22 cellular contexts compared by ENCODE assay signal in genomic region chr11:387193-387793, GRCh38. TPM values are rescaled to one million over a fixed set of nuclear protein-coding genes. Genes with fewer than 3 reads are reported as not detected.
A peak's percentile ranks its signal among the peaks of the same experiment; 100 is the strongest.
DNase-seq lines count a peak whose midpoint lies in the region; ATAC-seq, FAIRE-seq and TF ChIP-seq lines count a peak whose summit lies in the region.
"Had no signal": no experiment of that assay in that cellular context is flagged by ENCODE, and none has a peak within 500 bp of the region (broad histone marks: within the 10 kb centered on the region; RNA-seq: fewer than 3 reads in every experiment).

No MANE protein-coding gene starts in this region.

- H3K9me3 Mint-ChIP-seq in HFFc6 = no peaks in the 10 kb centered on the region; the same call in 1 of the 2 replicates
- H3K9me3 Mint-ChIP-seq in natural killer cell = no peaks in the 10 kb centered on the region

- no peak overlapping the region for H3K4me3 ChIP-seq in A549
- no peak overlapping the region for H3K4me3 ChIP-seq in MG63
- H3K4me3 ChIP-seq: GM23248, Peyer's patch had no signal

- peaks cover 12% of the 10 kb centered on the region for H3K27me3 Mint-ChIP-seq in HFFc6 (ENCODE audit: insufficient read depth)
- H3K27me3 Mint-ChIP-seq in natural killer cell (ENCODE audit: low read depth in 2 of 2) = peaks cover 0 to 7% of the 10 kb centered on the region in 2 donors

- H3K4me2 ChIP-seq in A549 = no peak overlapping the region
- H3K4me2 ChIP-seq: KMS-11 had no signal

- peak in 1 of 2 experiments; percentile 28; a peak in 2 of 6 replicates for ATAC-seq in A549
- peak in 2 of 3 donors; percentile 26 to 55 for ATAC-seq in natural killer cell
- ATAC-seq in GM18867 (IDR thresholded peaks at IDR 0.05; ENCODE audit: unreplicated experiment) = no peak
- ATAC-seq: HCT116 had no signal

- TF ChIP-seq CTCF in A549 (IDR thresholded peaks at IDR 0.05) (no peak), HFFc6 (IDR thresholded peaks at IDR 0.05) (no peak), natural killer cell (IDR thresholded peaks at IDR 0.05) (no peak)

- no peak for TF ChIP-seq POLR2A in A549 (IDR thresholded peaks at IDR 0.05; ENCODE audit: low read length)

- CTCF ChIA-PET in A549 (lab: Yijun Ruan, JAX) = interaction anchor here (1.3 to 1.5 kb wide), 4 partner anchors 14 to 60 kb away, joined by 3 to 5 read pairs (median 4); no protein-coding TSS in a partner anchor

- peak overlapping the region; percentile 0; the same call in 1 of the 2 replicates for H3K4me3 Mint-ChIP-seq in HFFc6
- H3K4me3 Mint-ChIP-seq in natural killer cell = peak overlapping the region; percentile 2
- H3K4me3 Mint-ChIP-seq: CD4-positive, alpha-beta T cell had no signal

- peaks cover under 1% of the 10 kb centered on the region; the same call in 1 of the 3 replicates for H3K4me1 ChIP-seq in A549
- H3K4me1 ChIP-seq: Peyer's patch had no signal

- no peaks in the 10 kb centered on the region for H3K27me3 ChIP-seq in MG63
- H3K27me3 ChIP-seq: Peyer's patch had no signal

- H3K9me3 ChIP-seq in A549 = no peaks in the 10 kb centered on the region
- peaks cover 10% of the 10 kb centered on the region for H3K9me3 ChIP-seq in MG63

- WGBS in A549 (ENCODE audit: missing lambda C conversion rate) = 66% methylated on average over 4 of the region's 4 CpGs

- no peaks in the 10 kb centered on the region for H3K36me3 ChIP-seq in MG63
- H3K36me3 ChIP-seq: Peyer's patch had no signal

- H3K4me1 Mint-ChIP-seq in HFFc6 (ENCODE audit: low read depth) = peaks cover 29% of the 10 kb centered on the region
- peaks cover 18 to 26% of the 10 kb centered on the region in 2 donors for H3K4me1 Mint-ChIP-seq in natural killer cell

- POLR2A ChIA-PET in A549 (lab: Yijun Ruan, JAX) = no interaction called here

- H3K36me3 Mint-ChIP-seq in HFFc6 (ENCODE audit: low read depth) (peaks cover 11% of the 10 kb centered on the region; the same call in 1 of the 2 replicates), natural killer cell (no peaks in the 10 kb centered on the region)

- FAIRE-seq in A549 (lab: Jason Lieb, UNC) = no peak

- TF ChIP-seq EP300 in A549 (IDR thresholded peaks at IDR 0.05) = no peak

- TF ChIP-seq RAD21 in A549 (conservative IDR thresholded peaks at IDR 0.05 in 1 of 2, IDR thresholded peaks at IDR 0.05 in 1 of 2) = no peak

- H3K27ac Mint-ChIP-seq in HFFc6 (peak overlapping the region; percentile 61; the same call in 1 of the 2 replicates), natural killer cell (peak overlapping the region; percentile 12 to 47)
- H3K27ac Mint-ChIP-seq: CD4-positive, alpha-beta T cell had no signal

- intact Hi-C loops in natural killer cell (cut with micrococcal nuclease) = loop anchor here (5.0 kb wide), 1 partner anchor 185 kb away; no protein-coding TSS in a partner anchor

- H3K27ac ChIP-seq in A549 = no peak overlapping the region
- peak overlapping the region; percentile 60 for H3K27ac ChIP-seq in cingulate gyrus (ENCODE audit: low read depth, low read length)
- H3K27ac ChIP-seq: GM23248, HL-60, KMS-11, Peyer's patch had no signal

- DNase-seq in A549 (ENCODE audit: low read depth in 1 of 2, low spot score in 1 of 2) (no peak), HFFc6 (peak; percentile 15), natural killer cell (no peak), NOMO-1 treated with DMSO at 0.1 percent for 48 hours (lab: John Stamatoyannopoulos, UW; ENCODE audit: unreplicated experiment) (no peak), AML-193 (lab: John Stamatoyannopoulos, UW) (no peak), MG63 (no peak)
- DNase-seq: 8988T; CD4-positive, alpha-beta T cell; DND-41; GF-D8; GM23248; NCI-H1105; NCI-H1930; NCI-H2171; NCI-H774; Peyer's patch; SHP77 had no signal

TF ChIP-seq in A549, 52 proteins besides CTCF, POLR2A, EP300 and RAD21:
- TF ChIP-seq MAFK (IDR thresholded peaks at IDR 0.05; ENCODE audit: partially characterized antibody) (peak; percentile 75), KDM1A (IDR thresholded peaks at IDR 0.05; ENCODE audit: low read depth) (no peak)

RNA-seq across cellular contexts. Expression of gene PKP3, which starts 6.7 kb away (rescaled TPM):
- polyA plus RNA-seq in A549 (2011; rRNA removed) = 12.1 and 13.9 TPM in 2 replicates
- polyA plus RNA-seq in A549 (2012; cell fraction: cytosol; rRNA removed) = 29.6 and 41.7 TPM in 2 replicates
- polyA plus RNA-seq in A549 (2012; cell fraction: nucleus; rRNA removed) = 51.5 and 77.9 TPM in 2 replicates
- 22.3 to 25.9 TPM (median 23.4 TPM) in 3 replicates for polyA plus RNA-seq in A549 (2017; fragmentation: RNase III; extraction: RNeasy Plus Mini Kit Qiagen cat#74134 plus additional on column Dnase treatment)
- 21.8 and 27.1 TPM in 2 replicates for polyA minus RNA-seq in A549 (2011; rRNA and poly(A)+ RNA removed)
- total RNA-seq in HFFc6 (2021; fragmentation: NEBNext Ultra II Directional; extraction: Animal tissue kit (Norgen Biotek cat#: 25700)) = 1 to 10 TPM; 2.5 to 3.3 (median 2.9) TPM
- total RNA-seq in natural killer cell = under 1 TPM in 2 of 3 donors, not detected in 1; 0.29 to 0.56 TPM
- 7.6 and 24.1 TPM in 2 replicates for total RNA-seq in MG63 (2014; rRNA removed; shearing (Covaris generic); ENCODE audit: low replicate concordance)

RNA-seq across cellular contexts. Expression of gene B4GALNT4, which starts 18.0 kb away (rescaled TPM):
- 5.1 and 5.3 TPM in 2 replicates for polyA plus RNA-seq in A549 (2011; rRNA removed)
- polyA plus RNA-seq in A549 (2012; cell fraction: cytosol; rRNA removed) = 27.5 and 33.3 TPM in 2 replicates
- polyA plus RNA-seq in A549 (2012; cell fraction: nucleus; rRNA removed) = 143 and 178 TPM in 2 replicates
- 20.4 to 28.0 TPM (median 27.5 TPM) in 3 replicates for polyA plus RNA-seq in A549 (2017; fragmentation: RNase III; extraction: RNeasy Plus Mini Kit Qiagen cat#74134 plus additional on column Dnase treatment)
- 2.2 and 2.6 TPM in 2 replicates for polyA minus RNA-seq in A549 (2011; rRNA and poly(A)+ RNA removed)
- total RNA-seq in HFFc6 (2021; fragmentation: NEBNext Ultra II Directional; extraction: Animal tissue kit (Norgen Biotek cat#: 25700)) = 10 to 100 TPM in 1 of 6 experiments, 1 to 10 TPM in 5; 6.4 to 12.1 (median 8.4) TPM
- 1 to 10 TPM in 2 of 3 donors, under 1 TPM in 1; 0.66 to 1.5 (median 1.5) TPM for total RNA-seq in natural killer cell
- total RNA-seq in MG63 (2014; rRNA removed; shearing (Covaris generic); ENCODE audit: low replicate concordance) = 27.5 and 49.8 TPM in 2 replicates

RNA-seq across cellular contexts. Expression of gene SIGIRR, which starts 27.5 kb away (rescaled TPM):
- polyA plus RNA-seq in A549 (2011; rRNA removed) (27.7 and 27.8 TPM in 2 replicates), A549 (2017; fragmentation: RNase III; extraction: RNeasy Plus Mini Kit Qiagen cat#74134 plus additional on column Dnase treatment) (56.6 to 66.4 TPM (median 58.6 TPM) in 3 replicates)
- 72.5 and 84.6 TPM in 2 replicates for polyA plus RNA-seq in A549 (2012; cell fraction: cytosol; rRNA removed)
- polyA plus RNA-seq in A549 (2012; cell fraction: nucleus; rRNA removed) = 85.6 and 86.4 TPM in 2 replicates
- polyA minus RNA-seq in A549 (2011; rRNA and poly(A)+ RNA removed) = 5.3 and 13.2 TPM in 2 replicates
- 10 to 100 TPM; 15.9 to 21.6 (median 18.7) TPM for total RNA-seq in HFFc6 (2021; fragmentation: NEBNext Ultra II Directional; extraction: Animal tissue kit (Norgen Biotek cat#: 25700))
- total RNA-seq in natural killer cell = 100 to 1,000 TPM; 619 to 690 (median 666) TPM
- total RNA-seq in MG63 (2014; rRNA removed; shearing (Covaris generic); ENCODE audit: low replicate concordance) = 28.8 and 89.5 TPM in 2 replicates

RNA-seq across cellular contexts. Expression of gene ANO9, which starts 54.5 kb away (rescaled TPM):
- polyA plus RNA-seq in A549 (2011; rRNA removed) (0.66 and 0.70 TPM in 2 replicates), A549 (2017; fragmentation: RNase III; extraction: RNeasy Plus Mini Kit Qiagen cat#74134 plus additional on column Dnase treatment) (0.50 to 0.55 TPM (median 0.51 TPM) in 3 replicates)
- 0.26 and 0.32 TPM in 2 replicates for polyA plus RNA-seq in A549 (2012; cell fraction: cytosol; rRNA removed)
- 6.3 and 6.6 TPM in 2 replicates for polyA plus RNA-seq in A549 (2012; cell fraction: nucleus; rRNA removed)
- polyA minus RNA-seq in A549 (2011; rRNA and poly(A)+ RNA removed) = 0.44 and 0.58 TPM in 2 replicates
- total RNA-seq in HFFc6 (2021; fragmentation: NEBNext Ultra II Directional; extraction: Animal tissue kit (Norgen Biotek cat#: 25700)) = not detected
- 10 to 100 TPM; 15.1 to 21.3 (median 15.1) TPM for total RNA-seq in natural killer cell
- total RNA-seq in MG63 (2014; rRNA removed; shearing (Covaris generic); ENCODE audit: low replicate concordance) = not detected in 2 replicates
- total RNA-seq: GM23248 had no signal
- polyA plus RNA-seq: GM23248 had no signal
